ENCODE assay signal across 8 cellular contexts in genomic region chr2:231672617-231673347, GRCh38. TPM values are rescaled to one million over a fixed set of nuclear protein-coding genes. Genes with fewer than 3 reads are reported as not detected.
A peak's percentile ranks its signal among the peaks of the same experiment; 100 is the strongest.
DNase-seq lines count a peak whose midpoint lies in the region; ATAC-seq and TF ChIP-seq lines count a peak whose summit lies in the region.

No MANE protein-coding gene starts in this region.

- H3K9me3 ChIP-seq in Loucy (ENCODE audit: insufficient read depth, low read depth, low read length) (no peaks in the 10 kb centered on the region), iPS-15b (ENCODE audit: control insufficient read depth, insufficient read depth, low read length) (no peaks in the 10 kb centered on the region), testis (no peaks in the 10 kb centered on the region)

- no peaks in the 10 kb centered on the region for H3F3A ChIP-seq in Loucy (ENCODE audit: low read depth)

- no peak overlapping the region for H3K27ac Mint-ChIP-seq in activated CD8-positive, alpha-beta T cell treated with anti-CD3 and anti-CD28 coated beads, Interleukin-2, amount 10 ng/mL, durations not matched to agents 7 days and 5 days

- WGBS in testis, 2 donors: 53 to 83% methylated on average over 3 to 20 of the region's 20 CpGs

- no peak overlapping the region for H3K4me3 ChIP-seq in Loucy (ENCODE audit: low read length, poor library complexity, severe bottlenecking)
- peak overlapping the region; percentile 75 for H3K4me3 ChIP-seq in iPS-15b (ENCODE audit: low read depth, low read length)
- no peak overlapping the region for H3K4me3 ChIP-seq in testis

- H3K27me3 Mint-ChIP-seq in activated CD8-positive, alpha-beta T cell treated with anti-CD3 and anti-CD28 coated beads, Interleukin-2, amount 10 ng/mL, durations not matched to agents 7 days and 5 days (ENCODE audit: low read depth): no peaks in the 10 kb centered on the region

- no peak for TF ChIP-seq POLR2A in testis (IDR thresholded peaks at IDR 0.05)

- no peaks in the 10 kb centered on the region for H4K20me1 ChIP-seq in Loucy (ENCODE audit: insufficient read depth, low read length, poor library complexity, severe bottlenecking)

- H3K4me1 Mint-ChIP-seq in activated CD8-positive, alpha-beta T cell treated with anti-CD3 and anti-CD28 coated beads, Interleukin-2, amount 10 ng/mL, durations not matched to agents 7 days and 5 days (ENCODE audit: low read depth): peaks cover 35% of the 10 kb centered on the region

- H3K4me1 ChIP-seq in Loucy (ENCODE audit: insufficient read depth, low read length, poor library complexity, severe bottlenecking) (peaks cover 48% of the 10 kb centered on the region), iPS-15b (ENCODE audit: control insufficient read depth, insufficient read depth, low read length) (peaks cover 16% of the 10 kb centered on the region), testis (peaks cover 37% of the 10 kb centered on the region)

- peak; percentile 88 for DNase-seq in A172 (ENCODE audit: low spot score)
- peak; percentile 38 for DNase-seq in HCEC 1CT
- peak; percentile 42 for DNase-seq in activated CD8-positive, alpha-beta T cell treated with anti-CD3 and anti-CD28 coated beads, Interleukin-2, amount 10 ng/mL, durations not matched to agents 7 days and 5 days
- DNase-seq in testis: no peak
- no peak for DNase-seq in stimulated activated naive CD4-positive, alpha-beta T cell treated with Interleukin-2 at 50 U/mL for 16 hours (lab: John Stamatoyannopoulos, UW)

- no peaks in the 10 kb centered on the region for H3K36me3 Mint-ChIP-seq in activated CD8-positive, alpha-beta T cell treated with anti-CD3 and anti-CD28 coated beads, Interleukin-2, amount 10 ng/mL, durations not matched to agents 7 days and 5 days (ENCODE audit: low read depth)

- H3K36me3 ChIP-seq in Loucy (ENCODE audit: insufficient read depth, low read length): no peaks in the 10 kb centered on the region
- H3K36me3 ChIP-seq in iPS-15b (ENCODE audit: control insufficient read depth, insufficient read depth, low read length): no peaks in the 10 kb centered on the region
- no peaks in the 10 kb centered on the region for H3K36me3 ChIP-seq in testis (ENCODE audit: low read depth, missing control alignments)

- intact Hi-C loops in testis (cut with DNase I; ENCODE audit: low total_unique reads): no loop called here

- H3K9me3 Mint-ChIP-seq in activated CD8-positive, alpha-beta T cell treated with anti-CD3 and anti-CD28 coated beads, Interleukin-2, amount 10 ng/mL, durations not matched to agents 7 days and 5 days (ENCODE audit: insufficient read depth): no peaks in the 10 kb centered on the region

- H3K79me2 ChIP-seq in Loucy (ENCODE audit: insufficient read depth, low read length): peaks cover 4% of the 10 kb centered on the region; the same call in 1 of the 2 replicates

- H3K27ac ChIP-seq in testis: peak overlapping the region; percentile 53 to 73

- POLR2A ChIA-PET in activated CD8-positive, alpha-beta T cell treated with anti-CD3 and anti-CD28 coated beads, Interleukin-2, amount 10 ng/mL, durations not matched to agents 7 days and 5 days (lab: Charles Lee): interaction anchor here (1.0 to 7.3 kb wide), 4 partner anchors 10 to 60 kb away, joined by 3 to 80 read pairs (median 38); partner anchors contain the start of gene PTMA

- peak overlapping the region; percentile 20 for H3K4me2 ChIP-seq in Loucy (ENCODE audit: low read depth, low read length, poor library complexity, severe bottlenecking)

- no peaks in the 10 kb centered on the region for H3K27me3 ChIP-seq in Loucy (ENCODE audit: insufficient read depth, low read length, poor library complexity, severe bottlenecking)
- H3K27me3 ChIP-seq in iPS-15b (ENCODE audit: control insufficient read depth, insufficient read depth, low read length): no peaks in the 10 kb centered on the region
- H3K27me3 ChIP-seq in testis: no peaks in the 10 kb centered on the region

- no peak overlapping the region for H3K4me3 Mint-ChIP-seq in activated CD8-positive, alpha-beta T cell treated with anti-CD3 and anti-CD28 coated beads, Interleukin-2, amount 10 ng/mL, durations not matched to agents 7 days and 5 days

- H3K9ac ChIP-seq in Loucy (ENCODE audit: low read depth, low read length, poor library complexity, severe bottlenecking) (peak overlapping the region; percentile 60), iPS-15b (ENCODE audit: low read depth, low read length) (peak overlapping the region; percentile 87)

- ATAC-seq in activated CD8-positive, alpha-beta T cell treated with anti-CD3 and anti-CD28 coated beads, Interleukin-2, amount 10 ng/mL, durations not matched to agents 7 days and 5 days: no peak

- TF ChIP-seq CTCF in GM12872 (IDR thresholded peaks at IDR 0.05; ENCODE audit: insufficient read depth, low read depth, low read length) (peak; percentile 68), Loucy (conservative IDR thresholded peaks at IDR 0.05; ENCODE audit: low read length) (peak; percentile 62), testis (IDR thresholded peaks at IDR 0.05) (no peak)

- no peaks in the 10 kb centered on the region for H3K9me2 ChIP-seq in Loucy (replicated peaks; ENCODE audit: low read depth, low read length)

- H2AFZ ChIP-seq in Loucy (ENCODE audit: low read length): peak overlapping the region; percentile 52; the same call in 1 of the 2 replicates

- CTCF ChIA-PET in activated CD8-positive, alpha-beta T cell treated with anti-CD3 and anti-CD28 coated beads, Interleukin-2, amount 10 ng/mL, durations not matched to agents 7 days and 5 days (lab: Charles Lee): interaction anchor here (1.3 to 27.4 kb wide), 10 partner anchors 10 to 71 kb away, joined by 5 to 648 read pairs (median 62); partner anchors contain the start of gene PTMA

RNA-seq across cellular contexts. Expression of gene PTMA, which starts 35.5 kb away (rescaled TPM):
- total RNA-seq in A172 (2014; rRNA removed; shearing (Covaris generic)): 1,279 and 1,335 TPM in 2 replicates
- 1,000 to 10,000 TPM; 1,769 to 1,842 TPM for total RNA-seq in activated CD8-positive, alpha-beta T cell treated with anti-CD3 and anti-CD28 coated beads, Interleukin-2, amount 10 ng/mL, durations not matched to agents 7 days and 5 days
- total RNA-seq in testis: 100 to 1,000 TPM; 278 to 311 TPM
- polyA plus RNA-seq in testis (ENCODE audit: insufficient read depth, low read depth, low replicate concordance): 583 TPM

Comparison
In these comparisons a context has a peak if more than half of its experiments do, and no peak if none do; other contexts are left out.
1. DNase-seq: peak in A172 (single experiment), HCEC 1CT (single experiment) and activated CD8-positive, alpha-beta T cell treated with anti-CD3 and anti-CD28 coated beads, Interleukin-2, amount 10 ng/mL, durations not matched to agents 7 days and 5 days (single experiment); none in testis (single experiment) and stimulated activated naive CD4-positive, alpha-beta T cell treated with Interleukin-2 at 50 U/mL for 16 hours (single experiment).
2. CTCF ChIP-seq: peak in GM12872 (single experiment) and Loucy (single experiment); none in testis (0 of 3).